12 cellular contexts compared by ENCODE assay signal in the genomic region with DNA sequence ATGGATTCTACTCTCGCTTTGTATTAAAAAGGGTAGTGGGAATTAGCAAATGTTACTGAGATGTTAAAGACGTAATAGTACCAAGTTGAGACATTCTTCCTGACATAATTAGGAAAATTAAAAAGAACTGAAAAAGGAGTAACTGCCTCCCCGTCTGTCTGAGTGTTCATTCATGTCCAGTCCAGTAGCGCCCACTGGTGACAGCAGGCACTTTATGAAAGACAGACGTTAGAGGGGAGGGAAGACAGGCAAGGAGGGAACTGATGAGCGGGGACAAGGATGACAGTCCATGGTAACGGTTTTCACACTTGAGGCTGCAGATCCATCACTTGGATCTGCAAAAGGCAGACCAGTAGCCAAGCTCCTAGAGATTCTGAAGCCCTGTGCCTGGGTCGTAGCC.
DNase-seq lines count a peak whose midpoint lies in the region; FAIRE-seq and TF ChIP-seq lines count a peak whose summit lies in the region.
"Had no signal": no experiment of that assay in that cellular context is flagged by ENCODE, and none has a peak within 500 bp of the region (broad histone marks: within the 10 kb centered on the region; RNA-seq: fewer than 3 reads in every experiment).

No MANE protein-coding gene starts in this region.

- no peaks in the 10 kb centered on the region for H4K20me1 ChIP-seq in Loucy (ENCODE audit: insufficient read depth, low read length, poor library complexity, severe bottlenecking)

- H3K27me3 ChIP-seq in Loucy (ENCODE audit: insufficient read depth, low read length, poor library complexity, severe bottlenecking) = no peaks in the 10 kb centered on the region
- no peaks in the 10 kb centered on the region for H3K27me3 ChIP-seq in bronchial epithelial cell (ENCODE audit: control insufficient read depth, insufficient read depth, low read length)
- H3K27me3 ChIP-seq: uterus had no signal

- no peak overlapping the region for H3K9ac ChIP-seq in Loucy (ENCODE audit: low read depth, low read length, poor library complexity, severe bottlenecking)

- no peak overlapping the region for H2AFZ ChIP-seq in Loucy (ENCODE audit: low read length)

- H3K36me3 ChIP-seq in Loucy (ENCODE audit: insufficient read depth, low read length) = no peaks in the 10 kb centered on the region
- no peaks in the 10 kb centered on the region for H3K36me3 ChIP-seq in bronchial epithelial cell (ENCODE audit: control insufficient read depth, insufficient read depth, low read length)
- H3K36me3 ChIP-seq: uterus had no signal

- H3K9me3 Mint-ChIP-seq in activated naive CD4-positive, alpha-beta T cell treated with anti-CD3 and anti-CD28 coated beads for 36 hours = peaks cover 15% of the 10 kb centered on the region
- H3K9me3 Mint-ChIP-seq in type B pancreatic cell = peaks cover 6% of the 10 kb centered on the region

- no peak for FAIRE-seq in bronchial epithelial cell (lab: Jason Lieb, UNC)
- FAIRE-seq in RCC 7860 (lab: Jason Lieb, UNC) = no peak

- DNase-seq in activated naive CD4-positive, alpha-beta T cell treated with anti-CD3 and anti-CD28 coated beads for 36 hours = peak; percentile 6
- DNase-seq in activated naive CD4-positive, alpha-beta T cell (lab: John Stamatoyannopoulos, UW) = no peak
- no peak for DNase-seq in bronchial epithelial cell (ENCODE audit: low read depth)
- DNase-seq in type B pancreatic cell (ENCODE audit: extremely low spot score, unreplicated experiment) = no peak
- no peak for DNase-seq in activated effector memory CD4-positive, alpha-beta T cell treated with anti-CD3 and anti-CD28 coated beads, Interleukin-2, amount 50 U/mL, for 16 hours
- no peak for DNase-seq in RCC 7860 (ENCODE audit: low spot score)
- DNase-seq in SHP77 treated with DMSO at 0.1 percent for 48 hours (lab: John Stamatoyannopoulos, UW) = no peak
- DNase-seq: activated gamma-delta T cell treated with Interleukin-2 at 50 U/mL for 16 hours, NCI-H187 treated with DMSO at 0.1 percent for 48 hours, uterus had no signal

- H3K27ac Mint-ChIP-seq in activated naive CD4-positive, alpha-beta T cell treated with anti-CD3 and anti-CD28 coated beads for 36 hours = no peak overlapping the region
- no peak overlapping the region for H3K27ac Mint-ChIP-seq in type B pancreatic cell
- H3K27ac Mint-ChIP-seq: B cell had no signal

- CTCF ChIA-PET in activated naive CD4-positive, alpha-beta T cell treated with anti-CD3 and anti-CD28 coated beads for 36 hours (lab: Charles Lee) = no interaction called here

- H3K27me3 Mint-ChIP-seq in activated naive CD4-positive, alpha-beta T cell treated with anti-CD3 and anti-CD28 coated beads for 36 hours (ENCODE audit: low read depth) = peaks cover 3% of the 10 kb centered on the region
- H3K27me3 Mint-ChIP-seq in type B pancreatic cell = peaks cover 29% of the 10 kb centered on the region
- H3K27me3 Mint-ChIP-seq: B cell had no signal

- H3K4me3 Mint-ChIP-seq in activated naive CD4-positive, alpha-beta T cell treated with anti-CD3 and anti-CD28 coated beads for 36 hours = no peak overlapping the region
- no peak overlapping the region for H3K4me3 Mint-ChIP-seq in type B pancreatic cell
- H3K4me3 Mint-ChIP-seq: B cell had no signal

- H3K9me2 ChIP-seq in Loucy (replicated peaks; ENCODE audit: low read depth, low read length) = no peaks in the 10 kb centered on the region

- intact Hi-C loops in activated naive CD4-positive, alpha-beta T cell treated with anti-CD3 and anti-CD28 coated beads for 36 hours (cut with micrococcal nuclease) = no loop called here

- no peaks in the 10 kb centered on the region for H3K4me1 Mint-ChIP-seq in activated naive CD4-positive, alpha-beta T cell treated with anti-CD3 and anti-CD28 coated beads for 36 hours (ENCODE audit: low read depth)
- H3K4me1 Mint-ChIP-seq in type B pancreatic cell (ENCODE audit: unreplicated experiment) = no peaks in the 10 kb centered on the region
- H3K4me1 Mint-ChIP-seq: B cell had no signal

- no peak overlapping the region for H3K4me2 ChIP-seq in Loucy (ENCODE audit: low read depth, low read length, poor library complexity, severe bottlenecking)

- no peaks in the 10 kb centered on the region for H3K4me1 ChIP-seq in Loucy (ENCODE audit: insufficient read depth, low read length, poor library complexity, severe bottlenecking)
- H3K4me1 ChIP-seq: uterus had no signal

- H3K4me3 ChIP-seq in Loucy (ENCODE audit: low read length, poor library complexity, severe bottlenecking) (no peak overlapping the region), bronchial epithelial cell (ENCODE audit: low read depth, low read length) (no peak overlapping the region)
- H3K4me3 ChIP-seq: uterus had no signal

- H3F3A ChIP-seq in Loucy (ENCODE audit: low read depth) = no peaks in the 10 kb centered on the region

- TF ChIP-seq CTCF in Loucy (conservative IDR thresholded peaks at IDR 0.05; ENCODE audit: low read length) = 0 out of 2 replicates have a peak, but pooled peaks have one; percentile 10
- peak; percentile 28 for TF ChIP-seq CTCF in bronchial epithelial cell (IDR thresholded peaks at IDR 0.05; ENCODE audit: insufficient read depth, low read length, severe bottlenecking)
- peak; percentile 53 for TF ChIP-seq CTCF in type B pancreatic cell (conservative IDR thresholded peaks at IDR 0.05)

- no peaks in the 10 kb centered on the region for H3K79me2 ChIP-seq in Loucy (ENCODE audit: insufficient read depth, low read length)

- no peaks in the 10 kb centered on the region for H3K36me3 Mint-ChIP-seq in activated naive CD4-positive, alpha-beta T cell treated with anti-CD3 and anti-CD28 coated beads for 36 hours (ENCODE audit: low read depth)
- no peaks in the 10 kb centered on the region for H3K36me3 Mint-ChIP-seq in type B pancreatic cell

- H3K9me3 ChIP-seq in Loucy (ENCODE audit: insufficient read depth, low read depth, low read length) = peaks cover 8% of the 10 kb centered on the region; the same call in 1 of the 2 replicates
- H3K9me3 ChIP-seq: uterus had no signal
